Comparison of ENCODE assay signal across 22 cellular contexts in the genomic region with DNA sequence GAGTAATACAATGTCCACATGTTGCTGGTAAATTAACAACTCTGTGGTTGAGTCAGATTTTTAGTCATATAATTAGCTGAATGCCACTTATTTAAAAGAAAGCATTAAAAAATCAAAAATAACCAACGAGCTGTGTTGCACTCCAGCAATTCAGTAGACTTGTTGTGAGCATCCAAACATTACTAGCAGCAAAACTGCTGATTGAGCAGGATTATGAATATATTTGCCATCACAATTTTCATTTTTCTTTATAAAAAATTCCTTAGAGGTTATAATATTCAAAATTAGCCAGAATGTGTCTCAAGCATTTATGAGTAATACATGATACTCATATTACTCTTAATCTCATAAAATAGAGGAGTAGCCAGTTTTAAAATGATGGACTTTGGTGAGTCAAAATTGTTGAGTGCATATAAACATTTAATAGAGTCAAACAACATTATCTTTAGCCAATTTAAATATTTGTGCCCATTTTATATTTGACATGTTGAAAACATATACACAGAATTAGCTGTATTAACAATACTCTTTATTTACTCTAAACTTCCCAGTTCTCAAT.
"Had no signal": no experiment of that assay in that cellular context is flagged by ENCODE, and none has a peak within 500 bp of the region (broad histone marks: within the 10 kb centered on the region; RNA-seq: fewer than 3 reads in every experiment).

No MANE protein-coding gene starts in this region.

- H3K9me3 Mint-ChIP-seq: activated naive CD4-positive, alpha-beta T cell treated with anti-CD3 and anti-CD28 coated beads, Interleukin-2, amount 10 ng/mL, durations not matched to agents 7 days and 5 days; activated naive CD8-positive, alpha-beta T cell treated with anti-CD3 and anti-CD28 coated beads, Interleukin-2, amount 50 U/mL, for 24 hours; endodermal cell; mesothelial cell of epicardium; nephron progenitor cell had no signal

- H3K36me3 ChIP-seq: tibial artery had no signal

- ATAC-seq: activated naive CD8-positive, alpha-beta T cell treated with anti-CD3 and anti-CD28 coated beads, Interleukin-2, amount 50 U/mL, for 24 hours; left lobe of liver; stimulated activated naive CD8-positive, alpha-beta T cell treated with anti-CD3 and anti-CD28 coated beads, Interleukin-15, Interleukin-2, amounts not matched to agents 100 U/mL and 50 U/mL, for 24 hours had no signal

- H3K27me3 ChIP-seq: tibial artery had no signal

- H3K27me3 Mint-ChIP-seq: activated naive CD4-positive, alpha-beta T cell treated with anti-CD3 and anti-CD28 coated beads, Interleukin-2, amount 10 ng/mL, durations not matched to agents 7 days and 5 days; activated naive CD8-positive, alpha-beta T cell treated with anti-CD3 and anti-CD28 coated beads, Interleukin-2, amount 50 U/mL, for 24 hours; brain; progenitor cell of endocrine pancreas had no signal

- H3K4me3 Mint-ChIP-seq: activated naive CD4-positive, alpha-beta T cell treated with anti-CD3 and anti-CD28 coated beads, Interleukin-2, amount 10 ng/mL, durations not matched to agents 7 days and 5 days; activated naive CD8-positive, alpha-beta T cell treated with anti-CD3 and anti-CD28 coated beads, Interleukin-2, amount 50 U/mL, for 24 hours; brain; endodermal cell; mesothelial cell of epicardium; nephron progenitor cell had no signal

- H3K36me3 Mint-ChIP-seq: mesothelial cell of epicardium had no signal

- DNase-seq: activated CD4-positive, alpha-beta T cell treated with anti-CD3 and anti-CD28 coated beads for 1 hour; activated effector memory CD4-positive, alpha-beta T cell treated with Interleukin-2 at 50 U/mL for 16 hours; activated naive CD4-positive, alpha-beta T cell treated with anti-CD3 and anti-CD28 coated beads, Interleukin-2, amount 10 ng/mL, durations not matched to agents 7 days and 5 days; activated naive CD8-positive, alpha-beta T cell treated with anti-CD3 and anti-CD28 coated beads, Interleukin-2, amount 50 U/mL, for 24 hours; anterior cingulate cortex; caudate nucleus; endodermal cell; kidney; nephron progenitor cell; occipital lobe; stimulated activated CD4-positive, alpha-beta T cell treated with anti-CD3 and anti-CD28 coated beads, Interleukin-12 subunit alpha, Interleukin-12 subunit beta, amount 100 ng/mL, for 4 hours; stimulated activated CD4-positive, alpha-beta T cell treated with anti-CD3 and anti-CD28 coated beads, Interleukin-1b, Interleukin-23, amount 100 ng/mL, for 48 hours; stimulated activated CD8-positive, alpha-beta memory T cell treated with anti-CD3 and anti-CD28 coated beads, Interleukin-4, amount 100 ng/mL, for 48 hours; stimulated activated naive CD8-positive, alpha-beta T cell treated with anti-CD3 and anti-CD28 coated beads, Interleukin-15, Interleukin-2, amounts not matched to agents 100 U/mL and 50 U/mL, for 24 hours; substantia nigra; tibial artery had no signal

- H3K9me3 ChIP-seq: tibial artery had no signal

- H3K4me3 ChIP-seq: lung, tibial artery had no signal

- H3K4me1 ChIP-seq: tibial artery had no signal

- H3K4me1 Mint-ChIP-seq: endodermal cell, nephron progenitor cell had no signal

- H3K27ac Mint-ChIP-seq: activated naive CD4-positive, alpha-beta T cell treated with anti-CD3 and anti-CD28 coated beads, Interleukin-2, amount 10 ng/mL, durations not matched to agents 7 days and 5 days; brain; endodermal cell; mesothelial cell of epicardium; nephron progenitor cell; progenitor cell of endocrine pancreas had no signal

- H3K27ac ChIP-seq: tibial artery, VCaP had no signal
